8 cellular contexts compared by ENCODE assay signal in genomic region chr14:69658664-69659261, GRCh38. TPM values are rescaled to one million over a fixed set of nuclear protein-coding genes. Genes with fewer than 3 reads are reported as not detected.
DNase-seq lines count a peak whose midpoint lies in the region; ATAC-seq lines count a peak whose summit lies in the region.

No MANE protein-coding gene starts in this region.

- H3K27ac Mint-ChIP-seq in activated naive CD8-positive, alpha-beta T cell treated with anti-CD3 and anti-CD28 coated beads, Interleukin-2, amount 50 U/mL, for 24 hours, result peak overlapping the region; percentile 40

- peaks cover 35% of the 10 kb centered on the region for H3K36me3 Mint-ChIP-seq in activated naive CD8-positive, alpha-beta T cell treated with anti-CD3 and anti-CD28 coated beads, Interleukin-2, amount 50 U/mL, for 24 hours (ENCODE audit: low read depth)

- H3K4me1 Mint-ChIP-seq in activated naive CD8-positive, alpha-beta T cell treated with anti-CD3 and anti-CD28 coated beads, Interleukin-2, amount 50 U/mL, for 24 hours, result peaks cover 82% of the 10 kb centered on the region

- no peak overlapping the region for H3K4me3 ChIP-seq in thymus (ENCODE audit: low read length)

- H3K9me3 ChIP-seq in thymus (ENCODE audit: control insufficient read depth), result no peaks in the 10 kb centered on the region

- no peaks in the 10 kb centered on the region for H3K27me3 ChIP-seq in layer of hippocampus (ENCODE audit: control insufficient read depth, insufficient read depth, low read length)
- no peaks in the 10 kb centered on the region for H3K27me3 ChIP-seq in thymus (ENCODE audit: control insufficient read depth, insufficient read depth)

- no peak overlapping the region for H3K4me3 Mint-ChIP-seq in activated naive CD8-positive, alpha-beta T cell treated with anti-CD3 and anti-CD28 coated beads, Interleukin-2, amount 50 U/mL, for 24 hours

- H3K4me1 ChIP-seq in thymus (ENCODE audit: control insufficient read depth, insufficient read depth, low read length), result peaks cover 2% of the 10 kb centered on the region

- no peaks in the 10 kb centered on the region for H3K9me3 Mint-ChIP-seq in activated naive CD8-positive, alpha-beta T cell treated with anti-CD3 and anti-CD28 coated beads, Interleukin-2, amount 50 U/mL, for 24 hours

- peak overlapping the region; percentile 25 for H3K27ac ChIP-seq in layer of hippocampus (ENCODE audit: low read depth, low read length)
- H3K27ac ChIP-seq in thymus (ENCODE audit: low read depth), result peak overlapping the region; percentile 54

- peak; percentile 54 for DNase-seq in activated CD4-positive, alpha-beta T cell treated with anti-CD3 and anti-CD28 coated beads for 48 hours
- DNase-seq in activated CD4-positive, alpha-beta T cell treated with anti-CD3 and anti-CD28 coated beads for 1 hour, result no peak
- no peak for DNase-seq in activated naive CD8-positive, alpha-beta T cell treated with anti-CD3 and anti-CD28 coated beads, Interleukin-2, amount 50 U/mL, for 24 hours
- no peak for DNase-seq in HCEC 1CT

- peak; percentile 81 for ATAC-seq in activated naive CD8-positive, alpha-beta T cell treated with anti-CD3 and anti-CD28 coated beads, Interleukin-2, amount 50 U/mL, for 24 hours
- no peak for ATAC-seq in GM18502 (IDR thresholded peaks at IDR 0.05; ENCODE audit: poor library complexity, unreplicated experiment)
- ATAC-seq in HG02610 (IDR thresholded peaks at IDR 0.05; ENCODE audit: unreplicated experiment), result no peak

- H3K36me3 ChIP-seq in thymus (ENCODE audit: control insufficient read depth, insufficient read depth), result peaks cover 12% of the 10 kb centered on the region

- no peaks in the 10 kb centered on the region for H3K27me3 Mint-ChIP-seq in activated naive CD8-positive, alpha-beta T cell treated with anti-CD3 and anti-CD28 coated beads, Interleukin-2, amount 50 U/mL, for 24 hours

- 95% methylated on average over 8 of the region's 8 CpGs for WGBS in thymus

RNA-seq across cellular contexts. Expression of gene SUSD6, which starts 47.4 kb away (rescaled TPM):
- 23.7 TPM for polyA plus RNA-seq in thymus
